In genomic region chr9:34991833-34992375, GRCh38 we compare ENCODE assay signal across 8 cellular contexts. TPM values are rescaled to one million over a fixed set of nuclear protein-coding genes. Genes with fewer than 3 reads are reported as not detected.
DNase-seq lines count a peak whose midpoint lies in the region; ATAC-seq and TF ChIP-seq lines count a peak whose summit lies in the region.

No MANE protein-coding gene starts in this region.

- CTCF ChIA-PET in IMR-90 (lab: Yijun Ruan, JAX) = interaction anchor here (0.6 kb wide), 1 partner anchor 60 kb away, joined by 3 read pairs; no protein-coding TSS in a partner anchor

- H3K27me3 Mint-ChIP-seq in mesothelial cell of epicardium (ENCODE audit: low read depth) = peaks cover 3% of the 10 kb centered on the region

- ATAC-seq in IMR-90 (ENCODE audit: low read depth) (no peak), GM21381 (IDR thresholded peaks at IDR 0.05; ENCODE audit: unreplicated experiment) (no peak)

- H2BK20ac ChIP-seq in IMR-90 (ENCODE audit: low read depth, low read length) = peak overlapping the region; percentile 91

- peak overlapping the region; percentile 79 for H2BK120ac ChIP-seq in IMR-90 (ENCODE audit: low read depth, low read length)

- H4K5ac ChIP-seq in IMR-90 (ENCODE audit: low read depth, low read length) = peak overlapping the region; percentile 70

- peak overlapping the region; percentile 82 for H2AFZ ChIP-seq in IMR-90 (replicated peaks; ENCODE audit: low read length, poor library complexity)

- peak overlapping the region; percentile 55 for H3K4me2 ChIP-seq in IMR-90 (ENCODE audit: low read depth, low read length)

- no peak overlapping the region for H3K9ac ChIP-seq in IMR-90 (ENCODE audit: low read depth, low read length)

- peaks cover 43% of the 10 kb centered on the region for H3K9me1 ChIP-seq in IMR-90 (ENCODE audit: insufficient read depth, low read length)

- H3K4ac ChIP-seq in IMR-90 (ENCODE audit: low read depth, low read length) = peak overlapping the region; percentile 94

- peak overlapping the region; percentile 93 for H2AK9ac ChIP-seq in IMR-90 (replicated peaks; ENCODE audit: low read depth, low read length, poor library complexity)

- peak overlapping the region; percentile 65 to 70 for H4K8ac ChIP-seq in IMR-90 (ENCODE audit: low read depth in 2 of 2, low read length in 2 of 2)

- H3K4me3 Mint-ChIP-seq in mesothelial cell of epicardium = peak overlapping the region; percentile 22

- peaks cover 4% of the 10 kb centered on the region; the same call in 1 of the 2 replicates for H3K36me3 ChIP-seq in BE2C
- H3K36me3 ChIP-seq in IMR-90 (ENCODE audit: control insufficient read depth, insufficient read depth, low read length) = peaks cover 9% of the 10 kb centered on the region

- peaks cover 6% of the 10 kb centered on the region for H3K36me3 Mint-ChIP-seq in mesothelial cell of epicardium

- H3K4me1 ChIP-seq in BE2C (peaks cover 35% of the 10 kb centered on the region), IMR-90 (ENCODE audit: control insufficient read depth, insufficient read depth, low read length) (peaks cover 44% of the 10 kb centered on the region)

- no peak for TF ChIP-seq POLR2A in IMR-90 (IDR thresholded peaks at IDR 0.05; ENCODE audit: low read depth, low read length)

- intact Hi-C loops in IMR-90 (cut with micrococcal nuclease) = no loop called here

- H3K18ac ChIP-seq in IMR-90 (ENCODE audit: low read depth, low read length) = peak overlapping the region; percentile 70

- WGBS in IMR-90 (ENCODE audit: extremely low coverage in 2 of 2, insufficient read length in 1 of 2), 2 experiments = no CpG with 5 or more reads among the region's 7 CpGs

- H3K9me3 ChIP-seq in BE2C (no peaks in the 10 kb centered on the region), IMR-90 (ENCODE audit: control insufficient read depth, insufficient read depth, low read length) (no peaks in the 10 kb centered on the region)

- in situ Hi-C loops in IMR-90 (cut with MboI; ENCODE audit: low sequenced_read_pairs) = no loop called here

- H4K20me1 ChIP-seq in IMR-90 (ENCODE audit: insufficient read depth, low read length) = no peaks in the 10 kb centered on the region

- H3K27ac Mint-ChIP-seq in mesothelial cell of epicardium = peak overlapping the region; percentile 82

- H3K27me3 ChIP-seq in BE2C (no peaks in the 10 kb centered on the region), IMR-90 (ENCODE audit: control insufficient read depth, insufficient read depth, low read length) (no peaks in the 10 kb centered on the region)

- H3K56ac ChIP-seq in IMR-90 (ENCODE audit: extremely low read depth, insufficient read depth, low read length) = peak overlapping the region; percentile 65

- dilution Hi-C loops in IMR-90 (cut with HindIII; ENCODE audit: low sequenced_read_pairs, unreplicated experiment) = no loop called here

- peak overlapping the region; percentile 88 for H3K14ac ChIP-seq in IMR-90 (replicated peaks; ENCODE audit: low read depth, low read length)

- no peak overlapping the region for H3K4me3 ChIP-seq in BE2C (ENCODE audit: low read depth, low read length)
- no peak overlapping the region for H3K4me3 ChIP-seq in IMR-90 (ENCODE audit: insufficient read depth, low read depth, low read length)

- H3K79me1 ChIP-seq in IMR-90 (ENCODE audit: low read depth in 1 of 2, low read length in 2 of 2) = peaks cover 10 to 59% of the 10 kb centered on the region in 2 experiments

- H2BK15ac ChIP-seq in IMR-90 (ENCODE audit: low read depth, low read length) = peak overlapping the region; percentile 93; the same call in 2 of the 3 replicates

- H3K27ac ChIP-seq in IMR-90 (ENCODE audit: insufficient read depth, low read length) = peak overlapping the region; percentile 72
- H3K27ac ChIP-seq in caudate nucleus (ENCODE audit: low read depth, low read length) = peak overlapping the region; percentile 13

- no peaks in the 10 kb centered on the region for H3K9me3 Mint-ChIP-seq in mesothelial cell of epicardium

- TF ChIP-seq CTCF in BE2C (IDR thresholded peaks at IDR 0.05; ENCODE audit: low read depth, low read length) (0 out of 2 replicates have a peak, but pooled peaks have one; percentile 14), IMR-90 (conservative IDR thresholded peaks at IDR 0.05; ENCODE audit: low read depth, low read length) (no peak), mesothelial cell of epicardium (IDR thresholded peaks at IDR 0.05; ENCODE audit: unreplicated experiment) (no peak)

- H4K91ac ChIP-seq in IMR-90 (ENCODE audit: insufficient read depth, low read depth, low read length) = peak overlapping the region; percentile 67

- H2BK5ac ChIP-seq in IMR-90 (ENCODE audit: low read depth, low read length, poor library complexity, severe bottlenecking) = peak overlapping the region; percentile 81

- POLR2A ChIA-PET in IMR-90 (lab: Charles Lee; ENCODE audit: unreplicated experiment) = interaction anchor here (0.9 kb wide), 1 partner anchor 105 kb away, joined by 4 read pairs; the partner anchor contains the start of gene PIGO

- TF ChIP-seq RAD21 in IMR-90 (IDR thresholded peaks at IDR 0.05; ENCODE audit: low read length) = no peak

- peak overlapping the region; percentile 79 for H3K23ac ChIP-seq in IMR-90 (ENCODE audit: low read depth, low read length)

- DNase-seq in BE2C (no peak), IMR-90 (no peak), caudate nucleus (lab: John Stamatoyannopoulos, UW) (peak in 14 of 61 donors; percentile 8 to 69 (median 26)), mesothelial cell of epicardium (ENCODE audit: low spot score in 2 of 2, unreplicated experiment in 2 of 2) (no peak), NCI-H510A treated with DMSO at 0.1 percent for 48 hours (lab: John Stamatoyannopoulos, UW) (no peak), NCI-H2171 treated with DMSO at 0.1 percent for 48 hours (lab: John Stamatoyannopoulos, UW) (no peak), KG1 (lab: John Stamatoyannopoulos, UW) (no peak)

- H2AK5ac ChIP-seq in IMR-90 (ENCODE audit: low read depth, low read length) = peak overlapping the region; percentile 97

- H3K4me1 Mint-ChIP-seq in mesothelial cell of epicardium = peaks cover 50% of the 10 kb centered on the region

- BruUV-seq in IMR-90 (replicated peaks; lab: Mats Ljungman, UMichigan) = no TSS peak

TF ChIP-seq in IMR-90, 13 proteins besides CTCF, POLR2A, EP300 and RAD21:
- TF ChIP-seq RFX5 (IDR thresholded peaks at IDR 0.05; ENCODE audit: low read depth, low read length) (no peak), SMC3 (IDR thresholded peaks at IDR 0.05; ENCODE audit: low read depth, low read length) (no peak), RCOR1 (IDR thresholded peaks at IDR 0.05; ENCODE audit: insufficient replicate concordance, low read length) (no peak), NFE2L2 (IDR thresholded peaks at IDR 0.05; ENCODE audit: low read depth, low read length) (no peak), CHD1 (IDR thresholded peaks at IDR 0.05; ENCODE audit: low read depth, low read length) (no peak)

RNA-seq across cellular contexts. Expression of gene DNAJB5, which starts 2.4 kb away (rescaled TPM):
- polyA plus RNA-seq in BE2C (2012; ENCODE audit: insufficient read depth, insufficient read length, low read depth) = 12.4 TPM
- total RNA-seq in IMR-90 (2012; rRNA removed) (11.7 and 14.9 TPM in 2 replicates), mesothelial cell of epicardium (15.4 to 18.4 TPM (median 16.4 TPM) in 3 replicates)
- polyA plus RNA-seq in IMR-90 (2012; rRNA removed) = 9.9 and 11.4 TPM in 2 replicates
- polyA plus RNA-seq in IMR-90 (2012; cell fraction: cytosol; rRNA removed) = 6.4 and 9.0 TPM in 2 replicates
- polyA plus RNA-seq in IMR-90 (2012; cell fraction: nucleus; rRNA removed; ENCODE audit: low replicate concordance) = 3.5 and 4.0 TPM in 2 replicates

RNA-seq across cellular contexts. Expression of gene PHF24, which starts 33.8 kb away (rescaled TPM):
- not detected for polyA plus RNA-seq in BE2C (2012; ENCODE audit: insufficient read depth, insufficient read length, low read depth)
- total RNA-seq in IMR-90 (2012; rRNA removed) (not detected in 2 replicates), mesothelial cell of epicardium (0.62 to 0.99 TPM (median 0.83 TPM) in 3 replicates)
- 0.02 TPM in 1 of 2 replicates, not detected in the other for polyA plus RNA-seq in IMR-90 (2012; rRNA removed)
- polyA plus RNA-seq in IMR-90 (2012; cell fraction: cytosol; rRNA removed) = not detected in 2 replicates
- not detected in 2 replicates for polyA plus RNA-seq in IMR-90 (2012; cell fraction: nucleus; rRNA removed; ENCODE audit: low replicate concordance)
